In the genomic region with DNA sequence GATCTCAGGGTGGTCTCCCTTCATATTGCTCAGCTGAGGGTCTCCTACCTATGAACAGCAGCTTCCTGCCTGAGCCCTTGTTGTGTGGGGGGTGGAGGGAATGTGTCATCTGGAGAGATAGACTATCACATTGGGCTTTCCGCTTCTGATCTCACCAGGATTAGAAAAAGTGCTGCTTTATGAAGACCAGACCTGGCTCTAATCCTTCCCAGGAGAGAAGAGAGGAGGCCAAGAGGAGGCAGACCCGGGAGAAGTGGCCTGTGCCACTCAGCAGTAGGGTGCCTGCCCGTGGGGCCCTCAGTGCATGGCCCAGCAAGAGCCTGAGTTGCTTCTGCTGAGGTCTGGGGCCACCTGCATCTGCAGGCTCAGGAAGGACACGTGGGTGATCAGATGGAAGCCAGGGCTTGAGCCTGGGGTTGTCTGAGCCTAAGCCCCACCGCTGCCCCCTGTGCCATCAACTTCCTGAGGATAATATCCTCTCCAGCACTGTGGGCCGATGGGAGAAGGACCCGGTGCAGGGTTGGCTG, we compare ENCODE assay signal across 19 cellular contexts. TPM values are rescaled to one million over a fixed set of nuclear protein-coding genes. Genes with fewer than 3 reads are reported as not detected.
DNase-seq lines count a peak whose midpoint lies in the region; ATAC-seq and TF ChIP-seq lines count a peak whose summit lies in the region.
"Had no signal": no experiment of that assay in that cellular context is flagged by ENCODE, and none has a peak within 500 bp of the region (broad histone marks: within the 10 kb centered on the region; RNA-seq: fewer than 3 reads in every experiment).

No MANE protein-coding gene starts in this region.

- CTCF ChIA-PET in RWPE1 (lab: Yijun Ruan, JAX), result no interaction called here

- peak; percentile 19 for DNase-seq in NCI-H82 (lab: John Stamatoyannopoulos, UW)
- DNase-seq in NCI-H82 treated with DMSO at 0.1 percent for 48 hours (lab: John Stamatoyannopoulos, UW; ENCODE audit: unreplicated experiment), result no peak
- peak; percentile 40 for DNase-seq in ELF-1 (ENCODE audit: low read depth, low spot score)
- peak; percentile 36 for DNase-seq in sciatic nerve (ENCODE audit: low spot score)
- DNase-seq in RWPE1 (ENCODE audit: low spot score), result no peak
- no peak for DNase-seq in NCI-H187 (lab: John Stamatoyannopoulos, UW)
- DNase-seq: midbrain; NCI-H2081 treated with DMSO at 0.1 percent for 48 hours; SHP77 treated with DMSO at 0.1 percent for 48 hours; stimulated activated CD4-positive, alpha-beta T cell treated with anti-CD3 and anti-CD28 coated beads, Interleukin-12 subunit alpha, Interleukin-12 subunit beta, amount 100 ng/mL, for 4 hours; stimulated activated CD4-positive, alpha-beta T cell treated with anti-CD3 and anti-CD28 coated beads, Interleukin-4, amount 100 ng/mL, for 4 hours; stimulated activated naive CD4-positive, alpha-beta T cell had no signal

- ATAC-seq in esophagus mucosa, result peak; percentile 10
- no peak for ATAC-seq in sciatic nerve
- ATAC-seq in GM18873 (IDR thresholded peaks at IDR 0.05; ENCODE audit: low FRiP score, unreplicated experiment), result no peak
- ATAC-seq: left colon; naive thymus-derived CD8-positive, alpha-beta T cell; pancreas had no signal

- POLR2A ChIA-PET in RWPE1 (lab: Yijun Ruan, JAX; ENCODE audit: low non-redundant PET), result no interaction called here

- H3K27ac ChIP-seq in RWPE1, result no peak overlapping the region
- H3K27ac ChIP-seq: 22Rv1, pancreas had no signal

- intact Hi-C loops in sciatic nerve (cut with DNase I), result no loop called here

- no peak for TF ChIP-seq CTCF in RWPE1 (conservative IDR thresholded peaks at IDR 0.05; ENCODE audit: low read depth)

RNA-seq across cellular contexts. Expression of a gene that starts 22.1 kb away (rescaled TPM):
- total RNA-seq in esophagus mucosa, result 3.3 TPM
- 79.4 TPM for total RNA-seq in sciatic nerve
- total RNA-seq: activated T-helper 2 cell treated with anti-CD3 and anti-CD28 coated beads, Interferon-gamma antibody, Interleukin-2, Interleukin-4, amounts not matched to agents 10 μg/mL and 5 μg/mL and 100 μg/mL, durations not matched to agents 14 hours and 24 hours and 36 hours had no signal

Comparison
In these comparisons a context has a peak if more than half of its experiments do, and no peak if none do; other contexts are left out.
1. DNase-seq: peak in NCI-H82 (single experiment), ELF-1 (single experiment) and sciatic nerve (single experiment); none in NCI-H82 treated with DMSO at 0.1 percent for 48 hours (single experiment), RWPE1 (single experiment) and NCI-H187 (0 of 2).
2. RNA of a gene that starts 22.1 kb away (total RNA-seq): 79.4 TPM in sciatic nerve (single experiment); 3.3 TPM in esophagus mucosa (single experiment); every median in the first group is over 10 times any median in the second.